Comparison of ENCODE assay signal across 17 cellular contexts in genomic region chr6:5091210-5091609, GRCh38. TPM values are rescaled to one million over a fixed set of nuclear protein-coding genes. Genes with fewer than 3 reads are reported as not detected.
DNase-seq lines count a peak whose midpoint lies in the region; ATAC-seq, FAIRE-seq and TF ChIP-seq lines count a peak whose summit lies in the region.
"Had no signal": no experiment of that assay in that cellular context is flagged by ENCODE, and none has a peak within 500 bp of the region (broad histone marks: within the 10 kb centered on the region; RNA-seq: fewer than 3 reads in every experiment).

No MANE protein-coding gene starts in this region.

- H3K79me2 ChIP-seq in GM12878 (ENCODE audit: control insufficient read depth, insufficient read depth, low read length), result no peaks in the 10 kb centered on the region

- no peak for TF ChIP-seq RAD21 in GM12878 (IDR thresholded peaks at IDR 0.05; ENCODE audit: insufficient read depth, low read depth, low read length)

- BruUV-seq in GM12878 (replicated peaks; lab: Mats Ljungman, UMichigan), result no TSS peak

- ATAC-seq in GM12878 (peak; percentile 55), HG02678 (IDR thresholded peaks at IDR 0.05; ENCODE audit: unreplicated experiment) (no peak), GM18858 (IDR thresholded peaks at IDR 0.05; ENCODE audit: unreplicated experiment) (no peak), GM18867 (IDR thresholded peaks at IDR 0.05; ENCODE audit: unreplicated experiment) (no peak)
- ATAC-seq: A549, K562 had no signal

- TF ChIP-seq POLR2A in GM12892 (IDR thresholded peaks at IDR 0.05; ENCODE audit: low read depth, low read length), result no peak
- no peak for TF ChIP-seq POLR2A in GM12878 (IDR thresholded peaks at IDR 0.05; ENCODE audit: low read depth, low read length)

- H3K27me3 ChIP-seq in GM12878 (replicated peaks in 1 of 2; ENCODE audit: control insufficient read depth in 2 of 2, insufficient read depth in 2 of 2, low read length in 1 of 2) (peaks cover 3 to 5% of the 10 kb centered on the region in 2 experiments), left ventricle myocardium inferior (ENCODE audit: low read depth) (no peaks in the 10 kb centered on the region)

- no peak for TF ChIP-seq CTCF in GM12878 (IDR thresholded peaks at IDR 0.05 in 2 of 3, conservative IDR thresholded peaks at IDR 0.05 in 1 of 3; ENCODE audit: control insufficient read depth in 2 of 3, extremely low read depth in 1 of 3, insufficient read depth in 1 of 3, low read depth in 3 of 3, low read length in 3 of 3)
- TF ChIP-seq CTCF in left ventricle myocardium inferior (IDR thresholded peaks at IDR 0.05; ENCODE audit: borderline replicate concordance), result no peak

- intact Hi-C loops in GM12878 (cut with micrococcal nuclease; ENCODE audit: unreplicated experiment) (no loop called here), left ventricle myocardium inferior (cut with micrococcal nuclease) (no loop called here)

- H3K4me3 ChIP-seq in GM12878, result no peak overlapping the region
- H3K4me3 ChIP-seq in left ventricle myocardium inferior, result no peak overlapping the region
- H3K4me3 ChIP-seq: A549, HAP-1, K562 had no signal

- H2AFZ ChIP-seq in GM12878 (ENCODE audit: control insufficient read depth, low read depth, low read length), result peak overlapping the region; percentile 2

- no peak overlapping the region for H3K9ac ChIP-seq in GM12878 (ENCODE audit: control insufficient read depth, insufficient read depth, low read length)

- H3K9me3 ChIP-seq in GM12878 (replicated peaks; ENCODE audit: control insufficient read depth, insufficient read depth, low read length), result no peaks in the 10 kb centered on the region; the same call in 2 of the 3 replicates
- no peaks in the 10 kb centered on the region for H3K9me3 ChIP-seq in left ventricle myocardium inferior (replicated peaks)
- H3K9me3 ChIP-seq: A549, HAP-1 had no signal

- TF ChIP-seq EP300 in GM12878 (IDR thresholded peaks at IDR 0.05; ENCODE audit: borderline replicate concordance in 1 of 2, control insufficient read depth in 1 of 2, low read depth in 2 of 2, low read length in 2 of 2), result no peak

- peaks cover 44% of the 10 kb centered on the region for H3K4me1 ChIP-seq in GM12878 (ENCODE audit: control insufficient read depth, insufficient read depth, low read length)
- H3K4me1 ChIP-seq in left ventricle myocardium inferior, result peaks cover 65% of the 10 kb centered on the region
- H3K4me1 ChIP-seq: HAP-1 had no signal

- no peaks in the 10 kb centered on the region for H4K20me1 ChIP-seq in GM12878 (ENCODE audit: control insufficient read depth, insufficient read depth)

- POLR2A ChIA-PET in GM12878 (lab: Charles Lee), result no interaction called here

- peak; percentile 21 for DNase-seq in D341Med (ENCODE audit: low spot score)
- no peak for DNase-seq in GM12892 (ENCODE audit: insufficient read length)
- DNase-seq in GM12878 (ENCODE audit: low read depth, low spot score), result no peak
- DNase-seq in left ventricle myocardium inferior, result no peak
- DNase-seq: Calu3; CD4-positive, CD25-positive, alpha-beta regulatory T cell; DMS79 treated with DMSO at 0.1 percent for 48 hours; EL; Kasumi-1 had no signal

- peak; percentile 56 for FAIRE-seq in GM12892 (lab: Jason Lieb, UNC)
- FAIRE-seq in GM12878 (lab: Jason Lieb, UNC), result no peak
- FAIRE-seq: A549, G401.6, H1, K562 had no signal

- H3K36me3 ChIP-seq in GM12878 (ENCODE audit: control insufficient read depth in 2 of 2, insufficient read depth in 2 of 2, low read length in 1 of 2) (no peaks in the 10 kb centered on the region), left ventricle myocardium inferior (no peaks in the 10 kb centered on the region)
- H3K36me3 ChIP-seq: HAP-1 had no signal

- SMC1A ChIA-PET in GM12878 (lab: Charles Lee; ENCODE audit: uncharacterized antibody, unreplicated experiment), result interaction anchor here (1.4 kb wide), 1 partner anchor 9 kb away, joined by 4 read pairs; no protein-coding TSS in a partner anchor

- in situ Hi-C loops in GM12878 (cut with MboI), result no loop called here

- CTCF ChIA-PET in GM12878 (lab: Yijun Ruan, JAX), result interaction anchor here (0.5 kb wide), 1 partner anchor 9 kb away, joined by 3 read pairs; no protein-coding TSS in a partner anchor

- RAD21 ChIA-PET in GM12878 (lab: Charles Lee; ENCODE audit: unreplicated experiment), result no interaction called here

- peak overlapping the region; percentile 45 for H3K4me2 ChIP-seq in GM12878 (ENCODE audit: control insufficient read depth, insufficient read depth)
- H3K4me2 ChIP-seq: A549 had no signal

- 2% methylated on average over 6 of the region's 6 CpGs for WGBS in GM12878 (ENCODE audit: insufficient coverage, insufficient replicate concordance, low lambda C conversion rate, missing lambda C conversion rate)

- H3K27ac ChIP-seq in GM12878 (ENCODE audit: control insufficient read depth, insufficient read depth) (no peak overlapping the region), left ventricle myocardium inferior (replicated peaks) (no peak overlapping the region)
- H3K27ac ChIP-seq: A549 had no signal

TF ChIP-seq in GM12878, 131 proteins besides CTCF, POLR2A, EP300 and RAD21 (continues in another document):
- TF ChIP-seq YY1 (IDR thresholded peaks at IDR 0.05; ENCODE audit: low read depth, low read length) (no peak), NKRF (conservative IDR thresholded peaks at IDR 0.05) (no peak), CREB1 (IDR thresholded peaks at IDR 0.05; ENCODE audit: low read depth) (no peak), TCF3 (IDR thresholded peaks at IDR 0.05; ENCODE audit: borderline replicate concordance, insufficient read depth, low read depth, low read length) (no peak), SP1 (IDR thresholded peaks at IDR 0.05; ENCODE audit: low read depth, low read length) (no peak)
- TF ChIP-seq, protein P1, sequence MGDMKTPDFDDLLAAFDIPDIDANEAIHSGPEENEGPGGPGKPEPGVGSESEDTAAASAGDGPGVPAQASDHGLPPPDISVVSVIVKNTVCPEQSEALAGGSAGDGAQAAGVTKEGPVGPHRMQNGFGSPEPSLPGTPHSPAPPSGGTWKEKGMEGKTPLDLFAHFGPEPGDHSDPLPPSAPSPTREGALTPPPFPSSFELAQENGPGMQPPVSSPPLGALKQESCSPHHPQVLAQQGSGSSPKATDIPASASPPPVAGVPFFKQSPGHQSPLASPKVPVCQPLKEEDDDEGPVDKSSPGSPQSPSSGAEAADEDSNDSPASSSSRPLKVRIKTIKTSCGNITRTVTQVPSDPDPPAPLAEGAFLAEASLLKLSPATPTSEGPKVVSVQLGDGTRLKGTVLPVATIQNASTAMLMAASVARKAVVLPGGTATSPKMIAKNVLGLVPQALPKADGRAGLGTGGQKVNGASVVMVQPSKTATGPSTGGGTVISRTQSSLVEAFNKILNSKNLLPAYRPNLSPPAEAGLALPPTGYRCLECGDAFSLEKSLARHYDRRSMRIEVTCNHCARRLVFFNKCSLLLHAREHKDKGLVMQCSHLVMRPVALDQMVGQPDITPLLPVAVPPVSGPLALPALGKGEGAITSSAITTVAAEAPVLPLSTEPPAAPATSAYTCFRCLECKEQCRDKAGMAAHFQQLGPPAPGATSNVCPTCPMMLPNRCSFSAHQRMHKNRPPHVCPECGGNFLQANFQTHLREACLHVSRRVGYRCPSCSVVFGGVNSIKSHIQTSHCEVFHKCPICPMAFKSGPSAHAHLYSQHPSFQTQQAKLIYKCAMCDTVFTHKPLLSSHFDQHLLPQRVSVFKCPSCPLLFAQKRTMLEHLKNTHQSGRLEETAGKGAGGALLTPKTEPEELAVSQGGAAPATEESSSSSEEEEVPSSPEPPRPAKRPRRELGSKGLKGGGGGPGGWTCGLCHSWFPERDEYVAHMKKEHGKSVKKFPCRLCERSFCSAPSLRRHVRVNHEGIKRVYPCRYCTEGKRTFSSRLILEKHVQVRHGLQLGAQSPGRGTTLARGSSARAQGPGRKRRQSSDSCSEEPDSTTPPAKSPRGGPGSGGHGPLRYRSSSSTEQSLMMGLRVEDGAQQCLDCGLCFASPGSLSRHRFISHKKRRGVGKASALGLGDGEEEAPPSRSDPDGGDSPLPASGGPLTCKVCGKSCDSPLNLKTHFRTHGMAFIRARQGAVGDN (IDR thresholded peaks at IDR 0.05), result no peak

RNA-seq across cellular contexts. Expression of gene PPP1R3G, which starts 6.1 kb away (rescaled TPM):
- polyA plus RNA-seq in GM12892 (2012; ENCODE audit: missing spikeins), result 0.83 TPM
- 0.73 and 0.75 TPM in 2 replicates for total RNA-seq in GM12878 (2013; cell fraction: nucleolus; rRNA removed)
- total RNA-seq in GM12878 (2014; rRNA removed) (0.05 and 0.06 TPM in 2 replicates), GM12878 (2014; rRNA removed; fragmentation: Illumina TruSeq; extraction: Trizol) (0.05 TPM in 1 of 2 replicates, not detected in the other), GM12878 (2021) (0.08 and 0.10 TPM in 2 replicates), left ventricle myocardium inferior (11.1 TPM)
- 0.10 TPM for polyA plus RNA-seq in GM12878 (2011; ENCODE audit: low read depth)
- polyA plus RNA-seq in GM12878 (2011; rRNA removed) (0.03 TPM in 2 replicates), GM12878 (2014; fragmentation: Illumina TruSeq; extraction: Trizol) (0.01 TPM in 1 of 2 replicates, not detected in the other), GM12878 (2014; fragmentation: Nextera tagmentation; extraction: Ambion mirVana) (under 1 TPM in 1 of 2 experiments, not detected in 1; 0.02 TPM), GM12878 (2014; rRNA removed) (0.03 TPM in 1 of 2 replicates, not detected in the other), GM12878 (2016; fragmentation: Nextera tagmentation; extraction: Ambion mirVana) (under 1 TPM in 1 of 2 experiments, not detected in 1; 0.05 TPM)
- 0.04 and 0.07 TPM in 2 replicates for polyA plus RNA-seq in GM12878 (2011; cell fraction: cytosol; rRNA removed)
- 0.04 TPM in 1 of 2 replicates, not detected in the other for polyA plus RNA-seq in GM12878 (2011; cell fraction: nucleus; rRNA removed)
- 0.31 and 0.62 TPM in 2 replicates for polyA plus RNA-seq in GM12878 (2012)
- 0.07 and 0.10 TPM in 2 replicates for polyA minus RNA-seq in GM12878 (2011; rRNA and poly(A)+ RNA removed)
- not detected in 2 replicates for polyA minus RNA-seq in GM12878 (2011; cell fraction: cytosol; rRNA and poly(A)+ RNA removed)
- 0.12 and 0.19 TPM in 2 replicates for polyA minus RNA-seq in GM12878 (2011; cell fraction: nucleus; rRNA and poly(A)+ RNA removed)
- polyA plus RNA-seq: CD4-positive, CD25-positive, alpha-beta regulatory T cell had no signal
